In the genomic region with DNA sequence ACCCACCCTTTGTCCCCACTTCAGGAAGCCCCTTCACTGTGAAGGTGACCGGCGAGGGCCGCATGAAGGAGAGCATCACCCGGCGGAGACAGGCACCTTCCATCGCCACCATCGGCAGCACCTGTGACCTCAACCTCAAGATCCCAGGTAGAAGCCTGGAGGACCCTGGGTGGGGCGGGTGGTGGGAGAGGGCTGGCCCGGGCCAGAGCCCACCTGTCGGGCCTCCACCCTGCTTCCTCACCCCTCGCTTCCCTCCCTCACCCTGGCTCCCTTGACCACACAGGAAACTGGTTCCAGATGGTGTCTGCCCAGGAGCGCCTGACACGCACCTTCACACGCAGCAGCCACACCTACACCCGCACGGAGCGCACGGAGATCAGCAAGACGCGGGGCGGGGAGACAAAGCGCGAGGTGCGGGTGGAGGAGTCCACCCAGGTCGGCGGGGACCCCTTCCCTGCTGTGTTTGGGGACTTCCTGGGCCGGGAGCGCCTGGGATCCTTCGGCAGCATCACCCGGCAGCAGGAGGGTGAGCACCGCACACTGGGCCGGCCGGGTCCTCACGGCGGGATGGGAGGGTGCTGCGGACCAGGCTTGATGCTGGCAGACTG, we compare ENCODE assay signal across 19 cellular contexts. TPM values are rescaled to one million over a fixed set of nuclear protein-coding genes. Genes with fewer than 3 reads are reported as not detected.
"Had no signal": no experiment of that assay in that cellular context is flagged by ENCODE, and none has a peak within 500 bp of the region (broad histone marks: within the 10 kb centered on the region; RNA-seq: fewer than 3 reads in every experiment).

No MANE protein-coding gene starts in this region.

- H3K36me3 ChIP-seq: colonic mucosa, neutrophil, upper lobe of left lung, uterus had no signal

- H3K4me1 ChIP-seq: colonic mucosa, upper lobe of left lung had no signal

- H3K4me3 Mint-ChIP-seq: naive thymus-derived CD4-positive, alpha-beta T cell; nephron progenitor cell had no signal

- H3K9me3 ChIP-seq: colonic mucosa, neutrophil, tibial artery, upper lobe of left lung, uterus had no signal

- H3K79me2 ChIP-seq: hepatocyte had no signal

- H3K27ac Mint-ChIP-seq: naive thymus-derived CD4-positive, alpha-beta T cell; nephron progenitor cell had no signal

- H3K4me2 ChIP-seq: hepatocyte, smooth muscle cell had no signal

- H3K4me1 Mint-ChIP-seq: nephron progenitor cell had no signal

- H3K36me3 Mint-ChIP-seq: naive thymus-derived CD4-positive, alpha-beta T cell had no signal

- DNase-seq: colonic mucosa; dorsolateral prefrontal cortex; effector CD8-positive, alpha-beta T cell; left colon; mammary epithelial cell; naive thymus-derived CD4-positive, alpha-beta T cell; nephron progenitor cell; posterior cingulate gyrus; stimulated activated CD4-positive, alpha-beta T cell treated with anti-CD3 and anti-CD28 coated beads, Interleukin-2, amount 100 ng/mL, for 48 hours; stimulated activated naive CD4-positive, alpha-beta T cell treated with Interleukin-2 at 50 U/mL for 16 hours; tibial artery; uterus had no signal

- H3K27me3 ChIP-seq: colonic mucosa, dorsolateral prefrontal cortex, hepatocyte, tibial artery, upper lobe of left lung, uterus had no signal

- H3K4me3 ChIP-seq: colonic mucosa, dorsolateral prefrontal cortex, hepatocyte, smooth muscle cell, tibial artery, upper lobe of left lung, uterus had no signal

- H3K27ac ChIP-seq: colonic mucosa, dorsolateral prefrontal cortex, hepatocyte, neutrophil, tibial artery, upper lobe of left lung, uterus had no signal

- ATAC-seq: esophagus mucosa; left colon; naive thymus-derived CD4-positive, alpha-beta T cell; right cardiac atrium had no signal

- H3K9me3 Mint-ChIP-seq: naive thymus-derived CD4-positive, alpha-beta T cell; nephron progenitor cell had no signal

- H2AFZ ChIP-seq: hepatocyte had no signal

RNA-seq across cellular contexts. Expression of a gene that starts 23.6 kb away (rescaled TPM):
- polyA plus RNA-seq: naive thymus-derived CD4-positive, alpha-beta T cell had no signal

RNA-seq across cellular contexts. Expression of a gene that starts 56.7 kb away (rescaled TPM):
- total RNA-seq: fibroblast of villous mesenchyme had no signal
- polyA plus RNA-seq: naive thymus-derived CD4-positive, alpha-beta T cell had no signal
